11 cellular contexts compared by ENCODE assay signal in the genomic region with DNA sequence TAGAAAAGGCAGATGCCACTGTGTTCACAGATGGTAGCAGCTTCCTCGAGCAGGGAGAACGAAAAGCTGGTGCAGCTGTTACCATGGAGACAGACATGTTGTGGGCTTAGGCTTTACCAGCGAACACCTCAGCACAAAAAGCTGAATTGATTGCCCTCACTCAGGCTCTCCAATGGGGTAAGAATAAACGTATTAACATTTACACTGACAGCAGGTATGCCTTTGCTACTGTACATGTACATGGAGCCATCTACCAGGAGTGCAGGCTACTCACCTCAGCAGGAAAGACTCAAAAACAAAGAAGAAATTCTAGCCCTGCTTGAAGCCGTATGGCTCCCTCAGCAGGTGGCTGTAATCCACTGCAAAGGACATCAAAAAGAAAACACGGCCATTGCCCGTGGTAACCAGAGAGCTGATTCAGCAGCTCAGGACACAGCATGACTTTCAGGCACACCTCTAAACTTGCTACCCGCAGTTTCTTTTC.
A peak's percentile ranks its signal among the peaks of the same experiment; 100 is the strongest.
DNase-seq lines count a peak whose midpoint lies in the region; ATAC-seq, FAIRE-seq and TF ChIP-seq lines count a peak whose summit lies in the region.
"Had no signal": no experiment of that assay in that cellular context is flagged by ENCODE, and none has a peak within 500 bp of the region (broad histone marks: within the 10 kb centered on the region; RNA-seq: fewer than 3 reads in every experiment).

No MANE protein-coding gene starts in this region.

- WGBS in K562 (ENCODE audit: insufficient coverage, low coverage, missing lambda C conversion rate): 0% methylated on average over 7 of the region's 8 CpGs
- WGBS in mesodermal cell (ENCODE audit: insufficient coverage in 2 of 2), 2 experiments: 25 to 42% methylated on average over 4 to 7 of the region's 8 CpGs

- H3K9me1 ChIP-seq in K562 (ENCODE audit: control insufficient read depth, insufficient read depth, low read length): no peaks in the 10 kb centered on the region

- FAIRE-seq in D721Med (lab: Jason Lieb, UNC) (peak; percentile 97), K562 (lab: Jason Lieb, UNC) (peak; percentile 74)

- ATAC-seq in K562 (no peak), HG03280 (IDR thresholded peaks at IDR 0.05; ENCODE audit: unreplicated experiment) (no peak)
- ATAC-seq: HCT116 had no signal

- H2AFZ ChIP-seq in K562 (ENCODE audit: low read depth, low read length): no peak overlapping the region

- CTCF ChIA-PET in K562 (lab: Yijun Ruan, JAX; ENCODE audit: low intra/inter-chr PET ratio): no interaction called here

- H3K27ac ChIP-seq in K562 (ENCODE audit: extremely low read depth, low read depth, low read length): no peak overlapping the region
- peak overlapping the region; percentile 7 for H3K27ac ChIP-seq in mesodermal cell (ENCODE audit: low read depth, low read length, severe bottlenecking)

- intact Hi-C loops in K562 (cut with micrococcal nuclease): no loop called here

- no peak for TF ChIP-seq EP300 in K562 (IDR thresholded peaks at IDR 0.05; ENCODE audit: low read length)

- DNase-seq in D721Med (ENCODE audit: insufficient read length, low spot score): peak; percentile 26
- peak; percentile 81 for DNase-seq in NCI-H1105 treated with DMSO at 0.1 percent for 48 hours (lab: John Stamatoyannopoulos, UW)
- no peak for DNase-seq in K562 (ENCODE audit: extremely low read depth in 1 of 4, low spot score in 3 of 4)
- DNase-seq in globus pallidus (ENCODE audit: low spot score): no peak
- DNase-seq in activated CD4-positive, alpha-beta T cell treated with anti-CD3 and anti-CD28 coated beads for 4 hours: no peak
- no peak for DNase-seq in DMS114 treated with DMSO at 0.1 percent for 48 hours (lab: John Stamatoyannopoulos, UW; ENCODE audit: unreplicated experiment)
- DNase-seq: AML-193, dermis blood vessel endothelial cell had no signal

- POLR2A ChIA-PET in K562 (lab: Yijun Ruan, JAX): interaction anchor here (0.6 kb wide), 1 partner anchor 1401 kb away, joined by 3 read pairs; no protein-coding TSS in a partner anchor

- H3K4me3 ChIP-seq in K562 (no peak overlapping the region), mesodermal cell (ENCODE audit: extremely low read depth, insufficient read depth, low read length, poor library complexity, severe bottlenecking) (no peak overlapping the region)

- H3K79me2 ChIP-seq in K562 (ENCODE audit: control insufficient read depth, insufficient read depth, low read length): no peaks in the 10 kb centered on the region

- H3K27me3 ChIP-seq in K562 (ENCODE audit: control insufficient read depth in 2 of 2, insufficient read depth in 2 of 2, low read length in 2 of 2): no peaks in the 10 kb centered on the region

- no peak overlapping the region for H3K4me2 ChIP-seq in K562 (ENCODE audit: insufficient read depth, low read length)

- TF ChIP-seq CTCF in D721Med (IDR thresholded peaks at IDR 0.05; ENCODE audit: insufficient read depth, missing control alignments) (peak; percentile 24), K562 (IDR thresholded peaks at IDR 0.05 in 2 of 3, conservative IDR thresholded peaks at IDR 0.05 in 1 of 3; ENCODE audit: insufficient read depth in 2 of 3, low read depth in 1 of 3, low read length in 3 of 3) (no peak)

- in situ Hi-C loops in K562 (cut with MboI): no loop called here

- no peaks in the 10 kb centered on the region for H4K20me1 ChIP-seq in K562 (replicated peaks; ENCODE audit: control insufficient read depth, insufficient read depth, low read length)

- H3K4me1 ChIP-seq in K562 (replicated peaks in 1 of 2; ENCODE audit: control insufficient read depth in 2 of 2, insufficient read depth in 2 of 2, low read length in 2 of 2) (no peaks in the 10 kb centered on the region; a peak in 1 of 5 replicates), mesodermal cell (ENCODE audit: control insufficient read depth, insufficient read depth, low read length, poor library complexity, severe bottlenecking) (peaks cover 6% of the 10 kb centered on the region)

- no peak for TF ChIP-seq POLR2A in K562 (conservative IDR thresholded peaks at IDR 0.05)

- no peaks in the 10 kb centered on the region for H3K36me3 ChIP-seq in K562 (ENCODE audit: control insufficient read depth, insufficient read depth, low read length)
- no peaks in the 10 kb centered on the region for H3K36me3 ChIP-seq in mesodermal cell (ENCODE audit: control insufficient read depth, insufficient read depth, low read length)

- no peak for TF ChIP-seq RAD21 in K562 (CRISPR knock-in tag; conservative IDR thresholded peaks at IDR 0.05 in 1 of 2, IDR thresholded peaks at IDR 0.05 in 1 of 2)

- H3K9me3 ChIP-seq in K562 (replicated peaks; ENCODE audit: control insufficient read depth, insufficient read depth, low read depth, low read length) (no peaks in the 10 kb centered on the region), mesodermal cell (ENCODE audit: control insufficient read depth, low read length) (no peaks in the 10 kb centered on the region)

- no peak overlapping the region for H3K9ac ChIP-seq in K562 (ENCODE audit: insufficient read depth in 1 of 2, low read depth in 2 of 2, low read length in 2 of 2)

- BruUV-seq in K562 (replicated peaks; lab: Mats Ljungman, UMichigan): no TSS peak

TF ChIP-seq in K562, 482 proteins besides CTCF, POLR2A, EP300 and RAD21 (continues in another document):
- no peak for TF ChIP-seq CBX8 (IDR thresholded peaks at IDR 0.05; ENCODE audit: borderline replicate concordance, extremely low read depth, low read depth, low read length, poor library complexity, severe bottlenecking)
- no peak for TF ChIP-seq CEBPG (CRISPR knock-in tag; IDR thresholded peaks at IDR 0.05)
- TF ChIP-seq CEBPG (tag; conservative IDR thresholded peaks at IDR 0.05 in 1 of 2, IDR thresholded peaks at IDR 0.05 in 1 of 2): no peak
- TF ChIP-seq, protein P1, sequence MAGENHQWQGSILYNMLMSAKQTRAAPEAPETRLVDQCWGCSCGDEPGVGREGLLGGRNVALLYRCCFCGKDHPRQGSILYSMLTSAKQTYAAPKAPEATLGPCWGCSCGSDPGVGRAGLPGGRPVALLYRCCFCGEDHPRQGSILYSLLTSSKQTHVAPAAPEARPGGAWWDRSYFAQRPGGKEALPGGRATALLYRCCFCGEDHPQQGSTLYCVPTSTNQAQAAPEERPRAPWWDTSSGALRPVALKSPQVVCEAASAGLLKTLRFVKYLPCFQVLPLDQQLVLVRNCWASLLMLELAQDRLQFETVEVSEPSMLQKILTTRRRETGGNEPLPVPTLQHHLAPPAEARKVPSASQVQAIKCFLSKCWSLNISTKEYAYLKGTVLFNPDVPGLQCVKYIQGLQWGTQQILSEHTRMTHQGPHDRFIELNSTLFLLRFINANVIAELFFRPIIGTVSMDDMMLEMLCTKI (IDR thresholded peaks at IDR 0.05; ENCODE audit: partially characterized antibody): no peak
- TF ChIP-seq FUS (optimal IDR thresholded peaks at IDR 0.05; ENCODE audit: low read depth, low read length): no peak
- no peak for TF ChIP-seq TEAD1 (CRISPR knock-in tag; IDR thresholded peaks at IDR 0.05)
- TF ChIP-seq RREB1 (CRISPR knock-in tag; IDR thresholded peaks at IDR 0.05): no peak
- TF ChIP-seq ZBTB8A (IDR thresholded peaks at IDR 0.05; ENCODE audit: partially characterized antibody): no peak

Comparison
In these comparisons a context has a peak if more than half of its experiments do, and no peak if none do; other contexts are left out.
1. DNase-seq: peak in D721Med (single experiment) and NCI-H1105 treated with DMSO at 0.1 percent for 48 hours (single experiment); none in K562 (0 of 4), globus pallidus (single experiment), activated CD4-positive, alpha-beta T cell treated with anti-CD3 and anti-CD28 coated beads for 4 hours (0 of 2) and DMS114 treated with DMSO at 0.1 percent for 48 hours (single experiment).